ENCODE assay signal across 3 cellular contexts in the genomic region with DNA sequence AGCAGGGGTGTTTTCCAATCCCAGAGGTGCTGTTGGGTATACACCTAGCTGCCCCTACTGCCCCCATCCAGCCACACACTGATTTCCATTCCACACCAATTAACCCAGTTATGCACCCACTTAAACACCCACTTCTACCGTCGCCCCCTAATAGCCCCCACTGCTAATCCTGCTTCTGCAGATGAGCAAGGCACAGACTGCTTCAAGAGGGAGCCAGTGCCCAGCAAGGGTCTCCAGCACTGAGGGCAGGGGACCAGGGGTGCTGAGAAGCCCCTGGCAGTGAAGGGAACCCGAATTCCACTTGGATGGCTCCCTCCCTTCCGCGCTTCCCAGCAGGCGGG.
TF ChIP-seq lines count a peak whose summit lies in the region.

No MANE protein-coding gene starts in this region.

TF ChIP-seq in HEK293, 187 proteins besides CTCF, POLR2A, EP300 and RAD21:
- TF ChIP-seq ZNF645 (tag by site-specific recombination; IDR thresholded peaks at IDR 0.05) (0 out of 2 replicates have a peak, but pooled peaks have one; percentile 6), ZNF658 (tag by site-specific recombination; IDR thresholded peaks at IDR 0.05) (no peak), ZFHX2 (tag by site-specific recombination; conservative IDR thresholded peaks at IDR 0.05) (peak; percentile 88), GLIS2 (tag by site-specific recombination; IDR thresholded peaks at IDR 0.05) (peak; percentile 37; the same call in 1 of the 2 replicates)
TF ChIP-seq in HEK293: peak in this region for 3.

TF ChIP-seq in neural cell, 6 proteins besides CTCF, POLR2A, EP300 and RAD21:
- no peak for TF ChIP-seq SMC3 (conservative IDR thresholded peaks at IDR 0.05; ENCODE audit: poor library complexity)
- no peak for TF ChIP-seq MXI1 (conservative IDR thresholded peaks at IDR 0.05; ENCODE audit: poor library complexity, severe bottlenecking)
- TF ChIP-seq, protein P1, sequence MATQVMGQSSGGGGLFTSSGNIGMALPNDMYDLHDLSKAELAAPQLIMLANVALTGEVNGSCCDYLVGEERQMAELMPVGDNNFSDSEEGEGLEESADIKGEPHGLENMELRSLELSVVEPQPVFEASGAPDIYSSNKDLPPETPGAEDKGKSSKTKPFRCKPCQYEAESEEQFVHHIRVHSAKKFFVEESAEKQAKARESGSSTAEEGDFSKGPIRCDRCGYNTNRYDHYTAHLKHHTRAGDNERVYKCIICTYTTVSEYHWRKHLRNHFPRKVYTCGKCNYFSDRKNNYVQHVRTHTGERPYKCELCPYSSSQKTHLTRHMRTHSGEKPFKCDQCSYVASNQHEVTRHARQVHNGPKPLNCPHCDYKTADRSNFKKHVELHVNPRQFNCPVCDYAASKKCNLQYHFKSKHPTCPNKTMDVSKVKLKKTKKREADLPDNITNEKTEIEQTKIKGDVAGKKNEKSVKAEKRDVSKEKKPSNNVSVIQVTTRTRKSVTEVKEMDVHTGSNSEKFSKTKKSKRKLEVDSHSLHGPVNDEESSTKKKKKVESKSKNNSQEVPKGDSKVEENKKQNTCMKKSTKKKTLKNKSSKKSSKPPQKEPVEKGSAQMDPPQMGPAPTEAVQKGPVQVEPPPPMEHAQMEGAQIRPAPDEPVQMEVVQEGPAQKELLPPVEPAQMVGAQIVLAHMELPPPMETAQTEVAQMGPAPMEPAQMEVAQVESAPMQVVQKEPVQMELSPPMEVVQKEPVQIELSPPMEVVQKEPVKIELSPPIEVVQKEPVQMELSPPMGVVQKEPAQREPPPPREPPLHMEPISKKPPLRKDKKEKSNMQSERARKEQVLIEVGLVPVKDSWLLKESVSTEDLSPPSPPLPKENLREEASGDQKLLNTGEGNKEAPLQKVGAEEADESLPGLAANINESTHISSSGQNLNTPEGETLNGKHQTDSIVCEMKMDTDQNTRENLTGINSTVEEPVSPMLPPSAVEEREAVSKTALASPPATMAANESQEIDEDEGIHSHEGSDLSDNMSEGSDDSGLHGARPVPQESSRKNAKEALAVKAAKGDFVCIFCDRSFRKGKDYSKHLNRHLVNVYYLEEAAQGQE (IDR thresholded peaks at IDR 0.05; ENCODE audit: borderline replicate concordance), result no peak
- TF ChIP-seq TAF1 (IDR thresholded peaks at IDR 0.05; ENCODE audit: low read depth), result no peak
- no peak for TF ChIP-seq EZH2 (IDR thresholded peaks at IDR 0.05; ENCODE audit: borderline replicate concordance, insufficient read depth, low read length, poor library complexity, severe bottlenecking)
- TF ChIP-seq POLR2AphosphoS5 (IDR thresholded peaks at IDR 0.05), result no peak
TF ChIP-seq in neural cell: peak in this region for 0.

TF ChIP-seq in SK-N-SH, 30 proteins besides CTCF, POLR2A, EP300 and RAD21:
- TF ChIP-seq, protein P2, sequence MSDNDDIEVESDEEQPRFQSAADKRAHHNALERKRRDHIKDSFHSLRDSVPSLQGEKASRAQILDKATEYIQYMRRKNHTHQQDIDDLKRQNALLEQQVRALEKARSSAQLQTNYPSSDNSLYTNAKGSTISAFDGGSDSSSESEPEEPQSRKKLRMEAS (IDR thresholded peaks at IDR 0.05; ENCODE audit: low read depth), result no peak
- TF ChIP-seq FOXM1 (IDR thresholded peaks at IDR 0.05; ENCODE audit: low read depth), result no peak
- no peak for TF ChIP-seq NFIC (IDR thresholded peaks at IDR 0.05; ENCODE audit: borderline replicate concordance)
- TF ChIP-seq, protein P3, sequence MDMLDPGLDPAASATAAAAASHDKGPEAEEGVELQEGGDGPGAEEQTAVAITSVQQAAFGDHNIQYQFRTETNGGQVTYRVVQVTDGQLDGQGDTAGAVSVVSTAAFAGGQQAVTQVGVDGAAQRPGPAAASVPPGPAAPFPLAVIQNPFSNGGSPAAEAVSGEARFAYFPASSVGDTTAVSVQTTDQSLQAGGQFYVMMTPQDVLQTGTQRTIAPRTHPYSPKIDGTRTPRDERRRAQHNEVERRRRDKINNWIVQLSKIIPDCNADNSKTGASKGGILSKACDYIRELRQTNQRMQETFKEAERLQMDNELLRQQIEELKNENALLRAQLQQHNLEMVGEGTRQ (IDR thresholded peaks at IDR 0.05; ENCODE audit: borderline replicate concordance, low read depth, low read length), result no peak
- TF ChIP-seq, protein P1 (IDR thresholded peaks at IDR 0.05; ENCODE audit: low read depth, low read length), result no peak
- no peak for TF ChIP-seq RXRA (IDR thresholded peaks at IDR 0.05; ENCODE audit: borderline replicate concordance, low read depth)
- TF ChIP-seq MEF2A (IDR thresholded peaks at IDR 0.05; ENCODE audit: borderline replicate concordance, low read depth), result no peak
